ENCODE assay signal across 18 cellular contexts in genomic region chr4:82775243-82775642, GRCh38. TPM values are rescaled to one million over a fixed set of nuclear protein-coding genes. Genes with fewer than 3 reads are reported as not detected.
"Had no signal": no experiment of that assay in that cellular context is flagged by ENCODE, and none has a peak within 500 bp of the region (broad histone marks: within the 10 kb centered on the region; RNA-seq: fewer than 3 reads in every experiment).

No MANE protein-coding gene starts in this region.

- H3K27ac Mint-ChIP-seq: activated B cell treated with CpG ODN at 0.5 μM for 24 hours; activated CD4-positive, alpha-beta memory T cell treated with anti-CD3 and anti-CD28 coated beads for 36 hours; activated naive CD8-positive, alpha-beta T cell; naive thymus-derived CD4-positive, alpha-beta T cell had no signal

- H3K4me3 Mint-ChIP-seq: activated B cell treated with CpG ODN at 0.5 μM for 24 hours; activated CD4-positive, alpha-beta memory T cell treated with anti-CD3 and anti-CD28 coated beads for 36 hours; activated naive CD8-positive, alpha-beta T cell; naive thymus-derived CD4-positive, alpha-beta T cell had no signal

- H3K9me3 ChIP-seq: esophagus muscularis mucosa, gastroesophageal sphincter, heart left ventricle, mucosa of descending colon, transverse colon had no signal

- H3K27ac ChIP-seq: esophagus muscularis mucosa, gastroesophageal sphincter, heart left ventricle, transverse colon had no signal

- ATAC-seq: gastroesophageal sphincter; mucosa of descending colon; naive thymus-derived CD4-positive, alpha-beta T cell; SK-N-SH treated with all-trans-retinoic acid at 6 μM for 48 hours had no signal

- H3K36me3 ChIP-seq: gastroesophageal sphincter, heart left ventricle, transverse colon had no signal

- H3K4me3 ChIP-seq: esophagus muscularis mucosa, gastroesophageal sphincter, heart left ventricle, mucosa of descending colon, transverse colon had no signal

- H3K27me3 Mint-ChIP-seq: activated naive CD8-positive, alpha-beta T cell had no signal

- H3K4me1 ChIP-seq: transverse colon had no signal

- H3K9me3 Mint-ChIP-seq: activated CD4-positive, alpha-beta memory T cell treated with anti-CD3 and anti-CD28 coated beads for 36 hours had no signal

- H3K4me1 Mint-ChIP-seq: activated B cell treated with CpG ODN at 0.5 μM for 24 hours; naive thymus-derived CD4-positive, alpha-beta T cell had no signal

- H3K36me3 Mint-ChIP-seq: activated CD4-positive, alpha-beta memory T cell treated with anti-CD3 and anti-CD28 coated beads for 36 hours; naive thymus-derived CD4-positive, alpha-beta T cell had no signal

- H3K27me3 ChIP-seq: esophagus muscularis mucosa, gastroesophageal sphincter, heart left ventricle, transverse colon had no signal

- DNase-seq: activated B cell treated with CpG ODN at 0.5 μM for 24 hours; activated CD4-positive, alpha-beta memory T cell treated with anti-CD3 and anti-CD28 coated beads for 36 hours; activated CD4-positive, alpha-beta T cell treated with anti-CD3 and anti-CD28 coated beads for 4 hours; activated T-cell treated with anti-CD3 and anti-CD28 coated beads for 4 hours; cortex of kidney; effector memory CD4-positive, alpha-beta T cell; heart left ventricle; left ventricle myocardium superior; mucosa of descending colon; naive thymus-derived CD4-positive, alpha-beta T cell; stimulated activated naive CD4-positive, alpha-beta T cell; T-helper 1 cell; T-helper 9 cell; transverse colon had no signal

RNA-seq across cellular contexts. Expression of gene SCD5, which starts 23.4 kb away (rescaled TPM):
- total RNA-seq: activated B cell treated with CpG ODN at 0.5 μM for 24 hours had no signal
- polyA plus RNA-seq: naive thymus-derived CD4-positive, alpha-beta T cell had no signal
